1 cellular context compared by ENCODE assay signal in genomic region chr4:169757575-169758184, GRCh38.
A peak's percentile ranks its signal among the peaks of the same experiment; 100 is the strongest.
TF ChIP-seq lines count a peak whose summit lies in the region.

HPF1 (minus strand) TSS chr4:169757944; CDS start chr4:169757877, 67 bp downstream.

TF ChIP-seq in HepG2, 621 proteins besides CTCF, POLR2A, EP300 and RAD21 (continued from another document and continues in another):
- no peak for TF ChIP-seq USF2 (IDR thresholded peaks at IDR 0.05; ENCODE audit: low read depth, low read length)
- TF ChIP-seq USF2 (CRISPR knock-in tag; IDR thresholded peaks at IDR 0.05; ENCODE audit: borderline replicate concordance) = peak; percentile 55; the same call in 1 of the 2 replicates
- TF ChIP-seq ATM (IDR thresholded peaks at IDR 0.05; ENCODE audit: borderline replicate concordance) = no peak
- TF ChIP-seq YY1 (IDR thresholded peaks at IDR 0.05; ENCODE audit: insufficient read depth, insufficient replicate concordance, low read depth, low read length) = peak; percentile 82
- no peak; the same call in 1 of the 2 replicates for TF ChIP-seq CBX5 (CRISPR knock-in tag; IDR thresholded peaks at IDR 0.05; ENCODE audit: borderline replicate concordance)
- 0 out of 2 replicates have a peak, but pooled peaks have one; percentile 41 for TF ChIP-seq PITX1 (CRISPR knock-in tag; IDR thresholded peaks at IDR 0.05)
- TF ChIP-seq, protein P1, sequence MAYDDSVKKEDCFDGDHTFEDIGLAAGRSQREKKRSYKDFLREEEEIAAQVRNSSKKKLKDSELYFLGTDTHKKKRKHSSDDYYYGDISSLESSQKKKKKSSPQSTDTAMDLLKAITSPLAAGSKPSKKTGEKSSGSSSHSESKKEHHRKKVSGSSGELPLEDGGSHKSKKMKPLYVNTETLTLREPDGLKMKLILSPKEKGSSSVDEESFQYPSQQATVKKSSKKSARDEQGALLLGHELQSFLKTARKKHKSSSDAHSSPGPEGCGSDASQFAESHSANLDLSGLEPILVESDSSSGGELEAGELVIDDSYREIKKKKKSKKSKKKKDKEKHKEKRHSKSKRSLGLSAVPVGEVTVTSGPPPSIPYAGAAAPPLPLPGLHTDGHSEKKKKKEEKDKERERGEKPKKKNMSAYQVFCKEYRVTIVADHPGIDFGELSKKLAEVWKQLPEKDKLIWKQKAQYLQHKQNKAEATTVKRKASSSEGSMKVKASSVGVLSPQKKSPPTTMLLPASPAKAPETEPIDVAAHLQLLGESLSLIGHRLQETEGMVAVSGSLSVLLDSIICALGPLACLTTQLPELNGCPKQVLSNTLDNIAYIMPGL (CRISPR knock-in tag; IDR thresholded peaks at IDR 0.05; ENCODE audit: borderline replicate concordance in 1 of 2, low read depth in 1 of 2) = peak; percentile 70 to 73; a peak in 2 of 4 replicates
- TF ChIP-seq, protein P2, sequence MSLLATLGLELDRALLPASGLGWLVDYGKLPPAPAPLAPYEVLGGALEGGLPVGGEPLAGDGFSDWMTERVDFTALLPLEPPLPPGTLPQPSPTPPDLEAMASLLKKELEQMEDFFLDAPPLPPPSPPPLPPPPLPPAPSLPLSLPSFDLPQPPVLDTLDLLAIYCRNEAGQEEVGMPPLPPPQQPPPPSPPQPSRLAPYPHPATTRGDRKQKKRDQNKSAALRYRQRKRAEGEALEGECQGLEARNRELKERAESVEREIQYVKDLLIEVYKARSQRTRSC (CRISPR knock-in tag; IDR thresholded peaks at IDR 0.05; ENCODE audit: low read depth) = no peak
- TF ChIP-seq RBM39 (IDR thresholded peaks at IDR 0.05; ENCODE audit: low read depth, low read length, poor library complexity, severe bottlenecking) = peak; percentile 79
- no peak for TF ChIP-seq MBNL3 (CRISPR knock-in tag; conservative IDR thresholded peaks at IDR 0.05)
- no peak for TF ChIP-seq ZNF615 (CRISPR knock-in tag; IDR thresholded peaks at IDR 0.05; ENCODE audit: borderline replicate concordance)
- TF ChIP-seq ZBTB38 (CRISPR knock-in tag; IDR thresholded peaks at IDR 0.05) = no peak
- peak; percentile 72 for TF ChIP-seq PHF20 (CRISPR knock-in tag; IDR thresholded peaks at IDR 0.05)
- TF ChIP-seq SAFB2 (CRISPR knock-in tag; IDR thresholded peaks at IDR 0.05; ENCODE audit: borderline replicate concordance, low read depth) = no peak
- peak; percentile 81 for TF ChIP-seq PHF8 (CRISPR knock-in tag; IDR thresholded peaks at IDR 0.05)
- 0 out of 2 replicates have a peak, but pooled peaks have one; percentile 22 for TF ChIP-seq HNF4A (CRISPR knock-in tag; IDR thresholded peaks at IDR 0.05)
- TF ChIP-seq STAG1 (CRISPR knock-in tag; IDR thresholded peaks at IDR 0.05) = 0 out of 2 replicates have a peak, but pooled peaks have one; percentile 4
- TF ChIP-seq, protein P3, sequence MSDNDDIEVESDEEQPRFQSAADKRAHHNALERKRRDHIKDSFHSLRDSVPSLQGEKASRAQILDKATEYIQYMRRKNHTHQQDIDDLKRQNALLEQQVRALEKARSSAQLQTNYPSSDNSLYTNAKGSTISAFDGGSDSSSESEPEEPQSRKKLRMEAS (IDR thresholded peaks at IDR 0.05) = peak; percentile 74; the same call in 1 of the 2 replicates
- TF ChIP-seq JUND (CRISPR knock-in tag; IDR thresholded peaks at IDR 0.05) = 0 out of 2 replicates have a peak, but pooled peaks have one; percentile 19
- TF ChIP-seq ZNF652 (CRISPR knock-in tag; IDR thresholded peaks at IDR 0.05; ENCODE audit: borderline replicate concordance, low read depth) = no peak
- TF ChIP-seq THAP11 (CRISPR knock-in tag; IDR thresholded peaks at IDR 0.05) = peak; percentile 81
- TF ChIP-seq ZNF20 (CRISPR knock-in tag; IDR thresholded peaks at IDR 0.05) = no peak
- TF ChIP-seq, protein P4, sequence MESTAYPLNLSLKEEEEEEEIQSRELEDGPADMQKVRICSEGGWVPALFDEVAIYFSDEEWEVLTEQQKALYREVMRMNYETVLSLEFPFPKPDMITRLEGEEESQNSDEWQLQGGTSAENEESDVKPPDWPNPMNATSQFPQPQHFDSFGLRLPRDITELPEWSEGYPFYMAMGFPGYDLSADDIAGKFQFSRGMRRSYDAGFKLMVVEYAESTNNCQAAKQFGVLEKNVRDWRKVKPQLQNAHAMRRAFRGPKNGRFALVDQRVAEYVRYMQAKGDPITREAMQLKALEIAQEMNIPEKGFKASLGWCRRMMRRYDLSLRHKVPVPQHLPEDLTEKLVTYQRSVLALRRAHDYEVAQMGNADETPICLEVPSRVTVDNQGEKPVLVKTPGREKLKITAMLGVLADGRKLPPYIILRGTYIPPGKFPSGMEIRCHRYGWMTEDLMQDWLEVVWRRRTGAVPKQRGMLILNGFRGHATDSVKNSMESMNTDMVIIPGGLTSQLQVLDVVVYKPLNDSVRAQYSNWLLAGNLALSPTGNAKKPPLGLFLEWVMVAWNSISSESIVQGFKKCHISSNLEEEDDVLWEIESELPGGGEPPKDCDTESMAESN (CRISPR knock-in tag; conservative IDR thresholded peaks at IDR 0.05) = 0 out of 2 replicates have a peak, but pooled peaks have one; percentile 34
- no peak for TF ChIP-seq ZNF670 (CRISPR knock-in tag; IDR thresholded peaks at IDR 0.05; ENCODE audit: borderline replicate concordance)
- TF ChIP-seq MYC (CRISPR knock-in tag; IDR thresholded peaks at IDR 0.05; ENCODE audit: borderline replicate concordance) = peak; percentile 48; the same call in 1 of the 2 replicates
- TF ChIP-seq ZNF160 (CRISPR knock-in tag; IDR thresholded peaks at IDR 0.05) = 0 out of 2 replicates have a peak, but pooled peaks have one; percentile 24
- peak; percentile 54; the same call in 1 of the 2 replicates for TF ChIP-seq ETV5 (CRISPR knock-in tag; IDR thresholded peaks at IDR 0.05; ENCODE audit: borderline replicate concordance)
- peak; percentile 64 for TF ChIP-seq SPEN (CRISPR knock-in tag; IDR thresholded peaks at IDR 0.05; ENCODE audit: low read depth)
- TF ChIP-seq, protein P5, sequence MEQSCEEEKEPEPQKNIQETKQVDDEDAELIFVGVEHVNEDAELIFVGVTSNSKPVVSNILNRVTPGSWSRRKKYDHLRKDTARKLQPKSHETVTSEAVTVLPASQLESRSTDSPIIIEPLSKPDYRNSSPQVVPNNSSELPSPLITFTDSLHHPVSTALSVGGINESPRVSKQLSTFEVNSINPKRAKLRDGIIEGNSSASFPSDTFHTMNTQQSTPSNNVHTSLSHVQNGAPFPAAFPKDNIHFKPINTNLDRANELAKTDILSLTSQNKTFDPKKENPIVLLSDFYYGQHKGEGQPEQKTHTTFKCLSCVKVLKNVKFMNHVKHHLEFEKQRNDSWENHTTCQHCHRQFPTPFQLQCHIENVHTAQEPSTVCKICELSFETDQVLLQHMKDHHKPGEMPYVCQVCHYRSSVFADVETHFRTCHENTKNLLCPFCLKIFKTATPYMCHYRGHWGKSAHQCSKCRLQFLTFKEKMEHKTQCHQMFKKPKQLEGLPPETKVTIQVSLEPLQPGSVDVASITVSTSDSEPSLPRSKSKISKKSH (CRISPR knock-in tag; IDR thresholded peaks at IDR 0.05; ENCODE audit: borderline replicate concordance) = peak; percentile 61; the same call in 1 of the 2 replicates
- TF ChIP-seq ZNF879 (CRISPR knock-in tag; IDR thresholded peaks at IDR 0.05) = no peak
- TF ChIP-seq POGZ (CRISPR knock-in tag; IDR thresholded peaks at IDR 0.05) = peak; percentile 82
- peak; percentile 56; the same call in 1 of the 2 replicates for TF ChIP-seq ZNF605 (CRISPR knock-in tag; IDR thresholded peaks at IDR 0.05)
- TF ChIP-seq XRCC5 (optimal IDR thresholded peaks at IDR 0.05; ENCODE audit: low read length) = peak; percentile 58
- TF ChIP-seq, protein P6, sequence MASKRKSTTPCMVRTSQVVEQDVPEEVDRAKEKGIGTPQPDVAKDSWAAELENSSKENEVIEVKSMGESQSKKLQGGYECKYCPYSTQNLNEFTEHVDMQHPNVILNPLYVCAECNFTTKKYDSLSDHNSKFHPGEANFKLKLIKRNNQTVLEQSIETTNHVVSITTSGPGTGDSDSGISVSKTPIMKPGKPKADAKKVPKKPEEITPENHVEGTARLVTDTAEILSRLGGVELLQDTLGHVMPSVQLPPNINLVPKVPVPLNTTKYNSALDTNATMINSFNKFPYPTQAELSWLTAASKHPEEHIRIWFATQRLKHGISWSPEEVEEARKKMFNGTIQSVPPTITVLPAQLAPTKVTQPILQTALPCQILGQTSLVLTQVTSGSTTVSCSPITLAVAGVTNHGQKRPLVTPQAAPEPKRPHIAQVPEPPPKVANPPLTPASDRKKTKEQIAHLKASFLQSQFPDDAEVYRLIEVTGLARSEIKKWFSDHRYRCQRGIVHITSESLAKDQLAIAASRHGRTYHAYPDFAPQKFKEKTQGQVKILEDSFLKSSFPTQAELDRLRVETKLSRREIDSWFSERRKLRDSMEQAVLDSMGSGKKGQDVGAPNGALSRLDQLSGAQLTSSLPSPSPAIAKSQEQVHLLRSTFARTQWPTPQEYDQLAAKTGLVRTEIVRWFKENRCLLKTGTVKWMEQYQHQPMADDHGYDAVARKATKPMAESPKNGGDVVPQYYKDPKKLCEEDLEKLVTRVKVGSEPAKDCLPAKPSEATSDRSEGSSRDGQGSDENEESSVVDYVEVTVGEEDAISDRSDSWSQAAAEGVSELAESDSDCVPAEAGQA (IDR thresholded peaks at IDR 0.05; ENCODE audit: low read depth) = no peak
- TF ChIP-seq, protein P6 (CRISPR knock-in tag; IDR thresholded peaks at IDR 0.05; ENCODE audit: borderline replicate concordance) = no peak
- peak; percentile 65; the same call in 1 of the 2 replicates for TF ChIP-seq TAF1 (CRISPR knock-in tag; IDR thresholded peaks at IDR 0.05)
- TF ChIP-seq, protein P7, sequence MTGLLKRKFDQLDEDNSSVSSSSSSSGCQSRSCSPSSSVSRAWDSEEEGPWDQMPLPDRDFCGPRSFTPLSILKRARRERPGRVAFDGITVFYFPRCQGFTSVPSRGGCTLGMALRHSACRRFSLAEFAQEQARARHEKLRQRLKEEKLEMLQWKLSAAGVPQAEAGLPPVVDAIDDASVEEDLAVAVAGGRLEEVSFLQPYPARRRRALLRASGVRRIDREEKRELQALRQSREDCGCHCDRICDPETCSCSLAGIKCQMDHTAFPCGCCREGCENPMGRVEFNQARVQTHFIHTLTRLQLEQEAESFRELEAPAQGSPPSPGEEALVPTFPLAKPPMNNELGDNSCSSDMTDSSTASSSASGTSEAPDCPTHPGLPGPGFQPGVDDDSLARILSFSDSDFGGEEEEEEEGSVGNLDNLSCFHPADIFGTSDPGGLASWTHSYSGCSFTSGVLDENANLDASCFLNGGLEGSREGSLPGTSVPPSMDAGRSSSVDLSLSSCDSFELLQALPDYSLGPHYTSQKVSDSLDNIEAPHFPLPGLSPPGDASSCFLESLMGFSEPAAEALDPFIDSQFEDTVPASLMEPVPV (CRISPR knock-in tag; IDR thresholded peaks at IDR 0.05) = peak; percentile 59; the same call in 1 of the 2 replicates
- peak; percentile 88 for TF ChIP-seq ZNF687 (CRISPR knock-in tag; IDR thresholded peaks at IDR 0.05)
- TF ChIP-seq DMAP1 (CRISPR knock-in tag; IDR thresholded peaks at IDR 0.05) = peak; percentile 59; the same call in 1 of the 2 replicates
- no peak for TF ChIP-seq HNRNPH1 (optimal IDR thresholded peaks at IDR 0.05; ENCODE audit: low read depth, low read length)
